20 cellular contexts compared by ENCODE assay signal in the genomic region with DNA sequence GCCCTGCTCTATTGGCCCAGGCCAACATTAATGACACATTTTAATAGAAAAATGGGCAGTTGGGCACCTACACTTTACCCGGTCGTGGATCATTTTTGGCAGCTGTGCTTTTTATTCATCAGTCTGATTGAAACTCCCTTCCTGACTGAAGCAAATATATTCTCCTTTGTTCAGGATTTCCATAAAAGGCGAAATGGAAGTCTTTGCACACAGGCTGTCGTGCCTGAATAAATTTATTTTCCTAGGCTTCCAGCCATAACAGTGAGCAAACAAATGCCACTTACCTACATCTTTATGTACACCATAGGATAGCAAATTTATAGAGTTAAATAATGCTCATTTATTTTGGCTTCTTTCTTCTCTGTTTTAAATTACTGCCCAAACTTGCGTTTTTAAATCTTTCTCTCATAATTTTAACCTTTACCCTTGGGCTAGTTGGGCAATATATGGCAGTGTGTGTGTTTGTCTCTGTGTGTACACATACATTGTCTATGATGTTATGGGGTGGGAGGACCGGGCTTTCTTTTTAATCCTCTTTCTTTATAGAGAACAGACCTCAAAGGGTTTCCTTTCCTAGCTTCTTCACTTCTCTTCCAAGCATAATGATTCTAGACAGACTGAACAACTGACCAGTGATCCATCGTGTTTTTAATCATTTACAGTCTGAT.
A peak's percentile ranks its signal among the peaks of the same experiment; 100 is the strongest.
DNase-seq lines count a peak whose midpoint lies in the region; ATAC-seq and TF ChIP-seq lines count a peak whose summit lies in the region.
"Had no signal": no experiment of that assay in that cellular context is flagged by ENCODE, and none has a peak within 500 bp of the region (broad histone marks: within the 10 kb centered on the region; RNA-seq: fewer than 3 reads in every experiment).

No MANE protein-coding gene starts in this region.

- intact Hi-C loops in left colon (cut with DNase I, micrococcal nuclease), result no loop called here
- intact Hi-C loops in CD4-positive, alpha-beta T cell (cut with DNase I, micrococcal nuclease), result no loop called here

- no peaks in the 10 kb centered on the region for H3K27me3 Mint-ChIP-seq in CD4-positive, alpha-beta T cell
- no peaks in the 10 kb centered on the region for H3K27me3 Mint-ChIP-seq in activated naive CD4-positive, alpha-beta T cell treated with anti-CD3 and anti-CD28 coated beads, Interleukin-2, amount 10 ng/mL, durations not matched to agents 7 days and 5 days
- H3K27me3 Mint-ChIP-seq: activated CD4-positive, alpha-beta memory T cell treated with anti-CD3 and anti-CD28 coated beads, Interleukin-2, amount 10 ng/mL, durations not matched to agents 7 days and 5 days had no signal

- no peak overlapping the region for H3K27ac Mint-ChIP-seq in CD4-positive, alpha-beta T cell
- H3K27ac Mint-ChIP-seq in activated naive CD4-positive, alpha-beta T cell treated with anti-CD3 and anti-CD28 coated beads, Interleukin-2, amount 10 ng/mL, durations not matched to agents 7 days and 5 days, result no peak overlapping the region
- H3K27ac Mint-ChIP-seq: activated CD4-positive, alpha-beta memory T cell treated with anti-CD3 and anti-CD28 coated beads, Interleukin-2, amount 10 ng/mL, durations not matched to agents 7 days and 5 days; activated T-helper 1 cell treated with anti-CD3 and anti-CD28 coated beads, Interleukin-12 subunit alpha, Interleukin-12 subunit beta, Interleukin-2, Interleukin-4 antibody, amounts not matched to agents 30 ng/mL and 10 ng/mL and 1 ng/mL, durations not matched to agents 14 hours and 24 hours and 36 hours; mesothelial cell of epicardium had no signal

- no peak for TF ChIP-seq POLR2A in erythroblast (IDR thresholded peaks at IDR 0.05; ENCODE audit: low read length)

- no peaks in the 10 kb centered on the region for H3K9me3 ChIP-seq in CD4-positive, alpha-beta T cell (ENCODE audit: control insufficient read depth, low read length)
- H3K9me3 ChIP-seq: heart right ventricle, sigmoid colon had no signal

- no peak overlapping the region for H3K4me3 Mint-ChIP-seq in CD4-positive, alpha-beta T cell
- H3K4me3 Mint-ChIP-seq in activated naive CD4-positive, alpha-beta T cell treated with anti-CD3 and anti-CD28 coated beads, Interleukin-2, amount 10 ng/mL, durations not matched to agents 7 days and 5 days, result no peak overlapping the region
- H3K4me3 Mint-ChIP-seq: activated CD4-positive, alpha-beta memory T cell treated with anti-CD3 and anti-CD28 coated beads, Interleukin-2, amount 10 ng/mL, durations not matched to agents 7 days and 5 days; activated T-helper 1 cell treated with anti-CD3 and anti-CD28 coated beads, Interleukin-12 subunit alpha, Interleukin-12 subunit beta, Interleukin-2, Interleukin-4 antibody, amounts not matched to agents 30 ng/mL and 10 ng/mL and 1 ng/mL, durations not matched to agents 14 hours and 24 hours and 36 hours; mesothelial cell of epicardium had no signal

- CTCF ChIA-PET in CD4-positive, alpha-beta T cell (lab: Charles Lee), result no interaction called here
- CTCF ChIA-PET in activated naive CD4-positive, alpha-beta T cell treated with anti-CD3 and anti-CD28 coated beads, Interleukin-2, amount 10 ng/mL, durations not matched to agents 7 days and 5 days (lab: Charles Lee), result no interaction called here

- POLR2A ChIA-PET in CD4-positive, alpha-beta T cell (lab: Charles Lee), result interaction anchor here (1.8 kb wide), 1 partner anchor 11 kb away, joined by 4 read pairs; no protein-coding TSS in a partner anchor

- in situ Hi-C loops in GM13977 (cut with MboI; ENCODE audit: low pct_unique_long_range_greater_than_20kb, low sequenced_read_pairs, unreplicated experiment), result no loop called here

- peaks cover 20% of the 10 kb centered on the region for H3K4me1 Mint-ChIP-seq in CD4-positive, alpha-beta T cell (ENCODE audit: low read depth)
- H3K4me1 Mint-ChIP-seq in activated naive CD4-positive, alpha-beta T cell treated with anti-CD3 and anti-CD28 coated beads, Interleukin-2, amount 10 ng/mL, durations not matched to agents 7 days and 5 days, result peaks cover 16% of the 10 kb centered on the region

- peak; percentile 47 for DNase-seq in COR-L47 (lab: John Stamatoyannopoulos, UW)
- DNase-seq in NCI-H146 treated with DMSO at 0.1 percent for 48 hours (lab: John Stamatoyannopoulos, UW; ENCODE audit: unreplicated experiment), result peak; percentile 86
- DNase-seq in NCI-H774 (lab: John Stamatoyannopoulos, UW), result peak; percentile 83
- no peak for DNase-seq in left colon
- DNase-seq in GM13977 (ENCODE audit: low spot score), result no peak
- no peak for DNase-seq in CD4-positive, alpha-beta T cell
- DNase-seq in erythroblast (lab: John Stamatoyannopoulos, UW), result no peak
- no peak for DNase-seq in activated naive CD4-positive, alpha-beta T cell treated with anti-CD3 and anti-CD28 coated beads, Interleukin-2, amount 10 ng/mL, durations not matched to agents 7 days and 5 days
- DNase-seq: activated CD4-positive, alpha-beta memory T cell treated with anti-CD3 and anti-CD28 coated beads, Interleukin-2, amount 10 ng/mL, durations not matched to agents 7 days and 5 days; heart right ventricle; nucleus accumbens; RPMI8226; sigmoid colon; stimulated activated CD4-positive, alpha-beta T cell treated with anti-CD3 and anti-CD28 coated beads, Interleukin-2, amount 100 ng/mL, for 24 hours; substantia nigra; T-helper 1 cell; WERI-Rb-1 had no signal

- H3K27me3 ChIP-seq in CD4-positive, alpha-beta T cell (ENCODE audit: control insufficient read depth, insufficient read depth, low read length), result no peaks in the 10 kb centered on the region
- H3K27me3 ChIP-seq: heart right ventricle, sigmoid colon had no signal

- H3K27ac ChIP-seq in CD4-positive, alpha-beta T cell (ENCODE audit: low read depth, low read length), result no peak overlapping the region
- H3K27ac ChIP-seq: heart right ventricle, sigmoid colon, WERI-Rb-1 had no signal

- H3K36me3 Mint-ChIP-seq in CD4-positive, alpha-beta T cell (ENCODE audit: low read depth), result no peaks in the 10 kb centered on the region
- H3K36me3 Mint-ChIP-seq in activated naive CD4-positive, alpha-beta T cell treated with anti-CD3 and anti-CD28 coated beads, Interleukin-2, amount 10 ng/mL, durations not matched to agents 7 days and 5 days, result no peaks in the 10 kb centered on the region
- H3K36me3 Mint-ChIP-seq: mesothelial cell of epicardium had no signal

- TF ChIP-seq CTCF in GM13977 (IDR thresholded peaks at IDR 0.05; ENCODE audit: extremely low read depth, insufficient read depth, missing control alignments), result no peak
- no peak for TF ChIP-seq CTCF in CD4-positive, alpha-beta T cell (IDR thresholded peaks at IDR 0.05)

- H3K9me3 Mint-ChIP-seq in CD4-positive, alpha-beta T cell, result no peaks in the 10 kb centered on the region
- H3K9me3 Mint-ChIP-seq in activated naive CD4-positive, alpha-beta T cell treated with anti-CD3 and anti-CD28 coated beads, Interleukin-2, amount 10 ng/mL, durations not matched to agents 7 days and 5 days, result no peaks in the 10 kb centered on the region
- H3K9me3 Mint-ChIP-seq: activated T-helper 1 cell treated with anti-CD3 and anti-CD28 coated beads, Interleukin-12 subunit alpha, Interleukin-12 subunit beta, Interleukin-2, Interleukin-4 antibody, amounts not matched to agents 30 ng/mL and 10 ng/mL and 1 ng/mL, durations not matched to agents 14 hours and 24 hours and 36 hours had no signal

- ATAC-seq in left colon, result peak; percentile 35
- ATAC-seq in CD4-positive, alpha-beta T cell (ENCODE audit: poor library complexity), result no peak
- ATAC-seq: HCT116 had no signal

Comparison
In these comparisons a context has a peak if more than half of its experiments do, and no peak if none do; other contexts are left out.
1. DNase-seq: peak in COR-L47 (single experiment), NCI-H146 treated with DMSO at 0.1 percent for 48 hours (single experiment) and NCI-H774 (single experiment); none in left colon (0 of 2), GM13977 (single experiment), CD4-positive, alpha-beta T cell (0 of 10), erythroblast (0 of 2) and activated naive CD4-positive, alpha-beta T cell treated with anti-CD3 and anti-CD28 coated beads, Interleukin-2, amount 10 ng/mL, durations not matched to agents 7 days and 5 days (single experiment).